ENCODE assay signal across 33 cellular contexts in the genomic region with DNA sequence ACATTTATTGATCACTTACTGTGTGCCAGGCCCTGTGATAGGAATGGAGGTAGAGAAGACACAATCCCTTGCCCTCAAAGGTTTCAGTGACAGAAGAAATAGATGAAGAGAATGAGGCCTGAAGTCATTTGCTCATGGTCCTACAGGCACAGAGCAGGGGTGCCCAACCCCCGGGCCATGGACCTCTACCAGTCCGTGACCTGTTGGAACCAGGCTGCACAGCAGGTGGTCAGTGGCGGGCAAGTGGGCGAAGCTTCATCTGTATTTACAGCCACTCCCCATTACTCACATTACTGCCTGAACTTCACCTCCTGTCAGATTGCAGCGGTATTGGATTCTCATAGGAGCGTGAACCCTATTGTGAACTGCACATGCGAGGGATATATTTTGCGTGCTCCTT.
"Had no signal": no experiment of that assay in that cellular context is flagged by ENCODE, and none has a peak within 500 bp of the region (broad histone marks: within the 10 kb centered on the region; RNA-seq: fewer than 3 reads in every experiment).

No MANE protein-coding gene starts in this region.

- FAIRE-seq: astrocyte, TTC549 had no signal

- H3K27me3 ChIP-seq: adrenal gland, body of pancreas, brain microvascular endothelial cell, breast epithelium had no signal

- ATAC-seq: activated CD8-positive, alpha-beta T cell treated with anti-CD3 and anti-CD28 coated beads for 36 hours; activated naive CD4-positive, alpha-beta T cell treated with anti-CD3 and anti-CD28 coated beads, Interleukin-2, amount 50 U/mL, for 72 hours; activated T-cell treated with anti-CD3 and anti-CD28 coated beads, Interleukin-2, amount 50 U/mL, for 4 hours; activated T-cell treated with anti-CD3 and anti-CD28 coated beads, Interleukin-2, amount 50 U/mL, for 72 hours; activated T-helper 17 cell treated with anti-CD3 and anti-CD28 coated beads, Interleukin-2, amount 50 U/mL, for 72 hours; body of pancreas had no signal

- H3K4me3 ChIP-seq: adrenal gland, body of pancreas, breast epithelium had no signal

- H3K9me3 ChIP-seq: adrenal gland, body of pancreas, breast epithelium had no signal

- H3K4me1 ChIP-seq: breast epithelium had no signal

- DNase-seq: activated B cell treated with CpG ODN at 0.5 μM for 24 hours; activated CD4-positive, alpha-beta memory T cell treated with anti-CD3 and anti-CD28 coated beads for 36 hours; activated CD4-positive, alpha-beta T cell treated with anti-CD3 and anti-CD28 coated beads for 4 hours; activated CD4-positive, alpha-beta T cell treated with anti-CD3 and anti-CD28 coated beads, Interleukin-2, amount 10 ng/mL, durations not matched to agents 24 days and 14 days; activated CD4-positive, alpha-beta T cell treated with anti-CD3 and anti-CD28 coated beads, Interleukin-2, amount 50 U/mL, for 1 hour; activated CD4-positive, alpha-beta T cell treated with anti-CD3 and anti-CD28 coated beads, Interleukin-2, amount 50 U/mL, for 4 hours; activated CD4-positive, CD25-positive, alpha-beta regulatory T cell treated with anti-CD3 and anti-CD28 coated beads, Interleukin-2, amount 50 U/mL, for 72 hours; activated CD8-positive, alpha-beta memory T cell treated with anti-CD3 and anti-CD28 coated beads, Interleukin-2, amount 50 U/mL, for 4 hours; activated CD8-positive, alpha-beta T cell treated with anti-CD3 and anti-CD28 coated beads for 36 hours; activated effector memory CD4-positive, alpha-beta T cell treated with anti-CD3 and anti-CD28 coated beads, Interleukin-2, amount 50 U/mL, for 16 hours; activated gamma-delta T cell treated with Interleukin-2 at 50 U/mL for 16 hours; activated naive CD4-positive, alpha-beta T cell; activated naive CD4-positive, alpha-beta T cell treated with anti-CD3 and anti-CD28 coated beads for 36 hours; activated naive CD4-positive, alpha-beta T cell treated with anti-CD3 and anti-CD28 coated beads, Interleukin-2, amount 50 U/mL, for 16 hours; activated naive CD8-positive, alpha-beta T cell treated with anti-CD3 and anti-CD28 coated beads for 36 hours; activated T-cell treated with anti-CD3 and anti-CD28 coated beads for 4 hours; activated T-cell treated with anti-CD3 and anti-CD28 coated beads, Interleukin-2, amount 50 U/mL, for 1 hour; activated T-cell treated with anti-CD3 and anti-CD28 coated beads, Interleukin-2, amount 50 U/mL, for 4 hours; activated T-cell treated with anti-CD3 and anti-CD28 coated beads, Interleukin-2, amount 50 U/mL, for 72 hours; adrenal gland; amniotic stem cell; aorta; body of pancreas; brain microvascular endothelial cell; central memory CD4-positive, alpha-beta T cell; T-helper 1 cell; T-helper 2 cell; T-helper 9 cell had no signal

- H3K36me3 ChIP-seq: adrenal gland, brain microvascular endothelial cell, breast epithelium had no signal

- H3K27ac ChIP-seq: body of pancreas, brain microvascular endothelial cell, breast epithelium had no signal
